Comparison of ENCODE assay signal across 8 cellular contexts in the genomic region with DNA sequence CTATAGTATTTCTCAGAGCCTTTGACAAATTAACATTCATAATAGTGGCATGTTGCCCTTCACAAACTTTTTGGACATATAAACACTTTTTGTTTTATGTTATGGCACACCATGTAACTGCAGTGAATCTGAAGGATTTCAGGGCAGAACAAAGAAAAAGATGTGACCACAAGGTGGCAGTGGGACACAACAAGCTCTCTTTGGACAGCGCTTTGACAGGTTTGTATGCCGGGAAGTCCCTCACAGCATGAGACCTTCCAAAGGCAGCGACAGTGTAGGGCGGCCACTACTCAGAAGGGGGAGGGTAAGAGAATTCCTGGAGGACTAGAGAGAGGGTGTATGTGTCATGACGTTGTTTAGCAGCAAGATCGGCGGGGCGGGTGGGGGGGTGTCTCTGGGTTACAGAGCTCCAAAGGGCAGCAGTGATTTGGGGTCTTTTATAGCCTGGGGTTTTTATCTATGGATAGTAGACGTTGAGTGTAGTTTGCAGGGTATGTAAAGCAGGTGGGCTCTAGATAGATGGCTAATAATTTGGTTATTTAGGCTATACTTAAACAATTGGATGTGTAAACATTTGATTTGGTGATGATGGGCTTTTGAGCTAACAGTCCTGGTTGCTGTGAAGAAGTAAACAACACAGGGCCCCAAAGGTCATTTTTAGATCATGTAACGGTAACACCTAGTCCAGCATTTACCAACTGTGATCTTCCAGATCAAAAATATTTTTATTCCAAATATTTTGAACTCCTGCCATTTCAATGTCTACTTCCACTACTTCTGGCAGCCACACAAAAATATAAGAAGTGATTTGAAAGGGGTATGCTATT. TPM values are rescaled to one million over a fixed set of nuclear protein-coding genes. Genes with fewer than 3 reads are reported as not detected.
DNase-seq lines count a peak whose midpoint lies in the region; ATAC-seq and FAIRE-seq lines count a peak whose summit lies in the region.

No MANE protein-coding gene starts in this region.

- intact Hi-C loops in aorta (cut with DNase I) = loop anchor here in 1 of 2 donors (10.0 kb wide), 1 partner anchor 92 kb away; no protein-coding TSS in a partner anchor

- no peak overlapping the region for H3K18ac ChIP-seq in trophoblast cell (ENCODE audit: low read length)

- H2BK120ac ChIP-seq in trophoblast cell (ENCODE audit: insufficient read depth, low read length, poor library complexity) = no peak overlapping the region

- H3K27me3 ChIP-seq in H7 (ENCODE audit: control insufficient read depth, insufficient read depth, low read length) (no peaks in the 10 kb centered on the region), trophoblast cell (ENCODE audit: insufficient read depth, low read length) (no peaks in the 10 kb centered on the region), aorta (ENCODE audit: control insufficient read depth in 1 of 2, insufficient read depth in 2 of 2, low read length in 1 of 2) (no peaks in the 10 kb centered on the region)

- ATAC-seq in aorta (ENCODE audit: low FRiP score) = peak; percentile 48

- H3K4ac ChIP-seq in trophoblast cell (ENCODE audit: low read depth, low read length) = no peak overlapping the region

- no peak overlapping the region for H2AK5ac ChIP-seq in trophoblast cell (ENCODE audit: low read length)

- no peaks in the 10 kb centered on the region for H3K79me2 ChIP-seq in trophoblast cell (ENCODE audit: control insufficient read depth, insufficient read depth, low read length, poor library complexity)

- no peak overlapping the region for H3K9ac ChIP-seq in trophoblast cell (ENCODE audit: low read length)

- H3K4me2 ChIP-seq in trophoblast cell (ENCODE audit: low read length) = no peak overlapping the region

- H4K8ac ChIP-seq in trophoblast cell (ENCODE audit: low read depth, low read length) = no peak overlapping the region

- H3K4me1 ChIP-seq in trophoblast cell (ENCODE audit: control insufficient read depth in 1 of 2, insufficient read depth in 2 of 2, low read length in 2 of 2) (no peaks in the 10 kb centered on the region), aorta (ENCODE audit: control insufficient read depth in 1 of 2, insufficient read depth in 2 of 2, low read length in 2 of 2) (no peaks in the 10 kb centered on the region)

- no peak overlapping the region for H4K12ac ChIP-seq in trophoblast cell (ENCODE audit: low read depth, low read length)

- no peak overlapping the region for H4K91ac ChIP-seq in trophoblast cell (ENCODE audit: low read depth, low read length)

- H3K23ac ChIP-seq in trophoblast cell (ENCODE audit: low read length) = no peak overlapping the region

- peak; percentile 8 for FAIRE-seq in RCC 7860 (lab: Jason Lieb, UNC)

- no peak overlapping the region for H2BK5ac ChIP-seq in trophoblast cell (ENCODE audit: low read depth, low read length, poor library complexity)

- H3K79me1 ChIP-seq in trophoblast cell (ENCODE audit: low read length) = no peaks in the 10 kb centered on the region

- H3K4me3 ChIP-seq in H7 (ENCODE audit: insufficient read depth, low read depth, low read length) (no peak overlapping the region), trophoblast cell (ENCODE audit: low read depth, low read length) (no peak overlapping the region), aorta (ENCODE audit: low read length in 2 of 2) (no peak overlapping the region)

- peaks cover 3% of the 10 kb centered on the region for H3K9me3 ChIP-seq in trophoblast cell (ENCODE audit: insufficient read depth, low read depth, low read length)
- H3K9me3 ChIP-seq in aorta (ENCODE audit: control insufficient read depth, low read length) = no peaks in the 10 kb centered on the region

- no peak overlapping the region for H3K27ac ChIP-seq in trophoblast cell (ENCODE audit: low read depth, low read length)
- H3K27ac ChIP-seq in aorta (ENCODE audit: low read depth in 1 of 2, low read length in 2 of 2) = no peak overlapping the region

- no CpG with 5 or more reads among the region's 10 CpGs for WGBS in trophoblast cell (ENCODE audit: extremely low coverage, insufficient coverage, insufficient read length)
- WGBS in aorta, 2 donors = 65 to 67% methylated on average over 10 of the region's 10 CpGs

- no peak overlapping the region for H2BK12ac ChIP-seq in trophoblast cell (ENCODE audit: low read length)

- no peak overlapping the region for H2AFZ ChIP-seq in trophoblast cell (ENCODE audit: insufficient read depth, low read length, poor library complexity)

- H3K36me3 ChIP-seq in H7 (replicated peaks; ENCODE audit: control insufficient read depth, insufficient read depth, low read length) (no peaks in the 10 kb centered on the region), trophoblast cell (ENCODE audit: control insufficient read depth in 1 of 2, insufficient read depth in 2 of 2, low read length in 2 of 2) (peaks cover 0 to 7% of the 10 kb centered on the region in 2 experiments), aorta (ENCODE audit: control insufficient read depth in 1 of 2, insufficient read depth in 2 of 2, low read length in 1 of 2) (peaks cover 0 to 2% of the 10 kb centered on the region in 2 donors)

- DNase-seq in ELR (ENCODE audit: low read depth) (peak; percentile 87), H7 (peak; percentile 72), LoVo (ENCODE audit: low spot score) (peak; percentile 83), RCC 7860 (ENCODE audit: low spot score) (peak; percentile 76), fibroblast of the conjunctiva (ENCODE audit: low read depth) (peak; percentile 62), trophoblast cell (peak; percentile 58 to 93), aorta (peak in 1 of 2 donors; percentile 69)
- DNase-seq in activated T-cell treated with anti-CD3 and anti-CD28 coated beads, Interleukin-2, amount 50 U/mL, for 48 hours = peak; percentile 67

- H3K14ac ChIP-seq in trophoblast cell (ENCODE audit: low read length) = no peak overlapping the region

RNA-seq across cellular contexts. Expression of a gene that starts 22.9 kb away (rescaled TPM):
- total RNA-seq in H7 (2014; rRNA removed; shearing (Covaris generic)) = 0.78 and 1.6 TPM in 2 replicates
- polyA plus RNA-seq in trophoblast cell (2013) = 0.56 and 0.82 TPM in 2 replicates
- total RNA-seq in aorta = 1 to 10 TPM; 2.8 to 4.9 TPM
- polyA plus RNA-seq in aorta = 1 to 10 TPM; 2.8 to 3.0 TPM

RNA-seq across cellular contexts. Expression of a gene that starts 46.5 kb away (rescaled TPM):
- total RNA-seq in H7 (2014; rRNA removed; shearing (Covaris generic)) = 19.2 and 23.4 TPM in 2 replicates
- 5.4 and 6.1 TPM in 2 replicates for polyA plus RNA-seq in trophoblast cell (2013)
- total RNA-seq in aorta = 10 to 100 TPM; 11.7 to 12.4 TPM
- polyA plus RNA-seq in aorta = 10 to 100 TPM; 12.3 to 23.7 TPM
